ENCODE assay signal across 8 cellular contexts in genomic region chr5:173228639-173229380, GRCh38. TPM values are rescaled to one million over a fixed set of nuclear protein-coding genes. Genes with fewer than 3 reads are reported as not detected.
DNase-seq lines count a peak whose midpoint lies in the region; ATAC-seq lines count a peak whose summit lies in the region.
"Had no signal": no experiment of that assay in that cellular context is flagged by ENCODE, and none has a peak within 500 bp of the region (broad histone marks: within the 10 kb centered on the region; RNA-seq: fewer than 3 reads in every experiment).

No MANE protein-coding gene starts in this region.

- H3K27ac Mint-ChIP-seq in activated CD4-positive, alpha-beta memory T cell treated with anti-CD3 and anti-CD28 coated beads for 36 hours: no peak overlapping the region

- POLR2A ChIA-PET in activated CD4-positive, alpha-beta memory T cell treated with anti-CD3 and anti-CD28 coated beads for 36 hours (lab: Charles Lee): interaction anchor here (0.7 to 1.2 kb wide), 2 partner anchors 16 to 90 kb away, joined by 3 read pairs; no protein-coding TSS in a partner anchor

- intact Hi-C loops in activated CD4-positive, alpha-beta memory T cell treated with anti-CD3 and anti-CD28 coated beads for 36 hours (cut with micrococcal nuclease): loop anchor here (2.0 kb wide), 1 partner anchor 18 kb away; no protein-coding TSS in a partner anchor
- intact Hi-C loops in left ventricle myocardium superior (cut with micrococcal nuclease): no loop called here

- in situ Hi-C loops in G401 (cut with HindIII; ENCODE audit: low sequenced_read_pairs): no loop called here

- CTCF ChIA-PET in activated CD4-positive, alpha-beta memory T cell treated with anti-CD3 and anti-CD28 coated beads for 36 hours (lab: Charles Lee): no interaction called here

- H3K4me1 Mint-ChIP-seq in activated CD4-positive, alpha-beta memory T cell treated with anti-CD3 and anti-CD28 coated beads for 36 hours (ENCODE audit: low read depth): peaks cover 26% of the 10 kb centered on the region

- peak overlapping the region; percentile 6 for H3K4me3 Mint-ChIP-seq in activated CD4-positive, alpha-beta memory T cell treated with anti-CD3 and anti-CD28 coated beads for 36 hours

- peaks cover 2% of the 10 kb centered on the region for H3K9me3 Mint-ChIP-seq in activated CD4-positive, alpha-beta memory T cell treated with anti-CD3 and anti-CD28 coated beads for 36 hours

- peak; percentile 27 for ATAC-seq in left ventricle myocardium superior
- ATAC-seq in GM21786 (IDR thresholded peaks at IDR 0.05; ENCODE audit: unreplicated experiment): no peak

- DNase-seq in G401 (ENCODE audit: low spot score): peak; percentile 3
- no peak for DNase-seq in activated CD4-positive, alpha-beta memory T cell treated with anti-CD3 and anti-CD28 coated beads for 36 hours
- peak; percentile 62 for DNase-seq in left ventricle myocardium superior
- peak; percentile 65 for DNase-seq in retina
- DNase-seq in kidney glomerular epithelial cell (lab: John Stamatoyannopoulos, UW): no peak
- DNase-seq in NCI-H748 treated with DMSO at 0.1 percent for 48 hours (lab: John Stamatoyannopoulos, UW): no peak
- DNase-seq: NCI-H1694 treated with DMSO at 0.1 percent for 48 hours had no signal

- peaks cover 69% of the 10 kb centered on the region for H3K27me3 Mint-ChIP-seq in activated CD4-positive, alpha-beta memory T cell treated with anti-CD3 and anti-CD28 coated beads for 36 hours

- H3K36me3 Mint-ChIP-seq in activated CD4-positive, alpha-beta memory T cell treated with anti-CD3 and anti-CD28 coated beads for 36 hours: no peaks in the 10 kb centered on the region

RNA-seq across cellular contexts. Expression of gene NKX2-5, which starts 6.2 kb away (rescaled TPM):
- total RNA-seq in G401 (2014; rRNA removed; shearing (Covaris generic)): not detected in 2 replicates
- total RNA-seq in activated CD4-positive, alpha-beta memory T cell treated with anti-CD3 and anti-CD28 coated beads for 36 hours: not detected
- 285 TPM for total RNA-seq in left ventricle myocardium superior

Comparison
In these comparisons a context has a peak if more than half of its experiments do, and no peak if none do; other contexts are left out.
1. DNase-seq: peak in G401 (single experiment), left ventricle myocardium superior (single experiment) and retina (single experiment); none in activated CD4-positive, alpha-beta memory T cell treated with anti-CD3 and anti-CD28 coated beads for 36 hours (single experiment), kidney glomerular epithelial cell (single experiment) and NCI-H748 treated with DMSO at 0.1 percent for 48 hours (single experiment).
2. RNA of gene NKX2-5, which starts 6.2 kb away (total RNA-seq): 285 TPM in left ventricle myocardium superior (single experiment); not detected in activated CD4-positive, alpha-beta memory T cell treated with anti-CD3 and anti-CD28 coated beads for 36 hours and not detected in G401; every median in the first group is over 100 times any median in the second.